Comparison of ENCODE assay signal across 30 cellular contexts in the genomic region with DNA sequence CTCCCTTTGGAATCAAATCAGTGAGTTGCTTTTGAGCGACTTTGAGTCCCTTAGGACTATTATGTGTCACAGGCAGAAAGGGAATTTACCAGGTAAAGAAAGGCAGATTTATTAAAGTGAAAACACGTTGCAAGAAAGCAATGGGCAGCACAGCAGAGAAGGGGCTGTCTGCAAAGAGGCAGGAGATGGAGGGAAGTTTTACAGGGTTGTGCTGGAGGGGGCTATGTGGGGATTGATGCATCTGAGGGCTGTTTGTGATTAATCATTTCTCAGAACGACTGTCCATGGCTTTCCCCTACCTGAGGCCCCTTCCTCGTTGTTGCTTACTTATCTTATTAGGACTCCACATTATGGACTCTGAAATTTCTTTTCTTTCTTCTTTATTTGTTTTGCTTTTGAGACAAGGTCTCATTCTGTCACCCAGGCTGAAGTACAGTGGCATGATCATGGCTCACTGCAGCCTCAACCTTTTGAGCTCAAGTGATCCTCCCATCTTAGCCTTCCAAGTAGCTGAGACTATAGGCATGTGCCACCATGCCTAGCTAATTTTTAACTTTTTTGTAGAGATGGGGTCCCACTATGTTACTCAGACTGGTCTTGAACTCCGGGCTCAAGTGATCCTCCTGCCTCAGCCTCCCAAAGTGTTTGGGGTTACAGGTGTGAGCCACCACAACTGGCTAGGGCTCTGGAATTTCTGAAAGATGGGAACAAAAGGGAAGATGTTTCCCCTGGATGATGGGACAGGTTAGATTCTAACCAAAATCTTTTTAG. TPM values are rescaled to one million over a fixed set of nuclear protein-coding genes. Genes with fewer than 3 reads are reported as not detected.
A peak's percentile ranks its signal among the peaks of the same experiment; 100 is the strongest.
DNase-seq lines count a peak whose midpoint lies in the region; ATAC-seq, FAIRE-seq and TF ChIP-seq lines count a peak whose summit lies in the region.
"Had no signal": no experiment of that assay in that cellular context is flagged by ENCODE, and none has a peak within 500 bp of the region (broad histone marks: within the 10 kb centered on the region; RNA-seq: fewer than 3 reads in every experiment).

No MANE protein-coding gene starts in this region.

- H3K18ac ChIP-seq in H9 (ENCODE audit: insufficient read length, low read depth, low read length): no peak overlapping the region

- H4K8ac ChIP-seq in H9 (replicated peaks; ENCODE audit: insufficient read length, low read depth, low read length): no peak overlapping the region

- no peak overlapping the region for H3K4me3 ChIP-seq in HepG2 (replicated peaks in 1 of 3; ENCODE audit: insufficient read depth in 1 of 3, low read depth in 2 of 3, low read length in 3 of 3)
- H3K4me3 ChIP-seq in right lobe of liver: no peak overlapping the region
- no peak overlapping the region for H3K4me3 ChIP-seq in small intestine (ENCODE audit: low read depth in 1 of 2, low read length in 2 of 2)
- no peak overlapping the region for H3K4me3 ChIP-seq in OCI-LY7 (ENCODE audit: low read depth, low read length, poor library complexity, severe bottlenecking)
- H3K4me3 ChIP-seq: GM23248, prostate gland had no signal

- peak overlapping the region in 1 of 3 experiments; percentile 21; a peak in 1 of 7 replicates for H3K27ac Mint-ChIP-seq in H9
- H3K27ac Mint-ChIP-seq: brain; T-helper 2 cell treated with Interferon-gamma antibody and Interleukin-4, amounts not matched to agents 5 μg/mL and 100 μg/mL, for 36 hours had no signal

- peaks cover 0 to 3% of the 10 kb centered on the region in 2 experiments; a peak in 2 of 5 replicates for H3K9me3 Mint-ChIP-seq in H9
- H3K9me3 Mint-ChIP-seq: brain; T-helper 2 cell treated with Interferon-gamma antibody and Interleukin-4, amounts not matched to agents 5 μg/mL and 100 μg/mL, for 36 hours had no signal

- no peak overlapping the region for H3K14ac ChIP-seq in H9 (ENCODE audit: insufficient read depth, low read length)

- TF ChIP-seq POLR2A in HepG2 (IDR thresholded peaks at IDR 0.05; ENCODE audit: insufficient read depth in 1 of 2, low read depth in 2 of 2, low read length in 2 of 2) (no peak), right lobe of liver (IDR thresholded peaks at IDR 0.05) (no peak)

- no peak overlapping the region for H4K5ac ChIP-seq in H9 (ENCODE audit: insufficient read length, low read depth, low read length)

- peak in 1 of 2 experiments; percentile 30; a peak in 1 of 4 replicates for TF ChIP-seq EP300 in HepG2 (IDR thresholded peaks at IDR 0.05; ENCODE audit: low read depth in 2 of 2, low read length in 2 of 2)
- TF ChIP-seq EP300 in HepG2 (CRISPR knock-in tag; IDR thresholded peaks at IDR 0.05; ENCODE audit: borderline replicate concordance): no peak

- H3K79me1 ChIP-seq in H9 (ENCODE audit: insufficient read depth, low read depth, low read length, poor library complexity, severe bottlenecking): peaks cover 4% of the 10 kb centered on the region

- H3K9me3 ChIP-seq in HepG2 (ENCODE audit: low read length) (no peaks in the 10 kb centered on the region), right lobe of liver (no peaks in the 10 kb centered on the region), small intestine (ENCODE audit: control insufficient read depth, low read depth) (no peaks in the 10 kb centered on the region), H9 (ENCODE audit: control insufficient read depth, low read depth, low read length) (no peaks in the 10 kb centered on the region), OCI-LY7 (ENCODE audit: low read length) (no peaks in the 10 kb centered on the region)
- H3K9me3 ChIP-seq: prostate gland had no signal

- peak; percentile 21 for FAIRE-seq in HepG2 (lab: Jason Lieb, UNC)
- no peak for FAIRE-seq in small intestine (lab: Jason Lieb, UNC)
- FAIRE-seq: keratinocyte, RCC 7860 had no signal

- peak; percentile 8 for DNase-seq in activated CD4-positive, alpha-beta T cell treated with anti-CD3 and anti-CD28 coated beads for 48 hours
- DNase-seq in activated CD4-positive, alpha-beta T cell treated with anti-CD3 and anti-CD28 coated beads for 1 hour: no peak
- no peak for DNase-seq in HepG2 (ENCODE audit: low spot score)
- no peak for DNase-seq in right lobe of liver
- DNase-seq in small intestine: peak; percentile 65
- DNase-seq in H9: no peak
- DNase-seq in cortex of kidney (lab: John Stamatoyannopoulos, UW): no peak
- DNase-seq in OCI-LY7 (ENCODE audit: low spot score): no peak
- DNase-seq: activated CD4-positive, alpha-beta T cell treated with anti-CD3 and anti-CD28 coated beads, Interleukin-2, amount 50 U/mL, for 1 hour; activated CD8-positive, alpha-beta memory T cell treated with anti-CD3 and anti-CD28 coated beads, Interleukin-2, amount 50 U/mL, for 4 hours; activated gamma-delta T cell; amniotic stem cell; dermis blood vessel endothelial cell; GM23248; left ventricle myocardium superior; NCI-H1048; NCI-H1694; NCI-H446; NCI-H774; nucleus accumbens; SHP77 treated with DMSO at 0.1 percent for 48 hours; stimulated activated CD4-positive, alpha-beta T cell treated with anti-CD3 and anti-CD28 coated beads, Interleukin-12 subunit alpha, Interleukin-12 subunit beta, amount 100 ng/mL, for 4 hours; stimulated activated CD4-positive, alpha-beta T cell treated with anti-CD3 and anti-CD28 coated beads, Interleukin-2, amount 100 ng/mL, for 48 hours had no signal

- H4K20me1 ChIP-seq in HepG2 (ENCODE audit: insufficient read depth, low read length) (no peaks in the 10 kb centered on the region), H9 (ENCODE audit: control insufficient read depth, insufficient read depth, insufficient read length) (no peaks in the 10 kb centered on the region), OCI-LY7 (ENCODE audit: insufficient read depth, low read length) (no peaks in the 10 kb centered on the region)

- H3K9me2 ChIP-seq in OCI-LY7 (ENCODE audit: insufficient read depth, low read length): no peaks in the 10 kb centered on the region

- H3K4me2 ChIP-seq in HepG2 (ENCODE audit: low read depth, low read length): peak overlapping the region; percentile 50
- no peak overlapping the region for H3K4me2 ChIP-seq in H9 (ENCODE audit: insufficient read depth, insufficient read length, low read length)
- H3K4me2 ChIP-seq in OCI-LY7 (ENCODE audit: low read length): no peak overlapping the region

- POLR2A ChIA-PET in HepG2 (lab: Yijun Ruan, JAX): interaction anchor here (2.8 kb wide), 1 partner anchor 13 kb away, joined by 9 read pairs; a partner anchor contains a TSS
- POLR2A ChIA-PET in OCI-LY7 (lab: Charles Lee): no interaction called here

- H3K56ac ChIP-seq in H9 (ENCODE audit: insufficient read length, low read depth, low read length): no peak overlapping the region

- H3K4me3 Mint-ChIP-seq in H9: no peak overlapping the region
- H3K4me3 Mint-ChIP-seq: T-helper 2 cell treated with Interferon-gamma antibody and Interleukin-4, amounts not matched to agents 5 μg/mL and 100 μg/mL, for 36 hours had no signal

- H3K23me2 ChIP-seq in H9 (ENCODE audit: insufficient read length, low read depth, low read length, poor library complexity, severe bottlenecking): peaks cover 4% of the 10 kb centered on the region

- no peak overlapping the region for H2AFZ ChIP-seq in HepG2 (ENCODE audit: low read length)
- no peak overlapping the region for H2AFZ ChIP-seq in H9 (ENCODE audit: low read length)
- no peak overlapping the region for H2AFZ ChIP-seq in OCI-LY7 (ENCODE audit: low read length)
- H2AFZ ChIP-seq: GM23248 had no signal

- peaks cover 8 to 9% of the 10 kb centered on the region in 2 experiments for H3K4me1 Mint-ChIP-seq in H9

- in situ Hi-C loops in HepG2 (cut with HindIII; ENCODE audit: extremely low pct_ligation_motif_present, low pct_unique_long_range_greater_than_20kb): no loop called here

- no peak overlapping the region for H2BK5ac ChIP-seq in H9 (ENCODE audit: insufficient read length, low read length)

- CTCF ChIA-PET in HepG2 (lab: Yijun Ruan, JAX; ENCODE audit: low intra/inter-chr PET ratio, low total read pairs) (no interaction called here), OCI-LY7 (lab: Charles Lee; ENCODE audit: unreplicated experiment) (interaction anchor here (0.5 kb wide), 1 partner anchor 13 kb away, joined by 3 read pairs; a partner anchor contains a TSS)

- H3K27me3 Mint-ChIP-seq in H9 (ENCODE audit: low read depth): no peaks in the 10 kb centered on the region
- H3K27me3 Mint-ChIP-seq: brain had no signal

- H2BK20ac ChIP-seq in H9 (ENCODE audit: low read depth, low read length, poor library complexity, severe bottlenecking): no peak overlapping the region

- ATAC-seq in HepG2 (no peak), right lobe of liver (no peak)
- ATAC-seq: esophagus mucosa, left ventricle myocardium superior, sciatic nerve had no signal

- no peak overlapping the region for H3T11ph ChIP-seq in H9 (ENCODE audit: low read length)

- no peak overlapping the region for H3K23ac ChIP-seq in H9 (ENCODE audit: insufficient read length, low read depth, low read length)

- no peak overlapping the region for H2BK15ac ChIP-seq in H9 (ENCODE audit: low read depth, low read length)

- no peak overlapping the region for H3K9ac ChIP-seq in HepG2 (ENCODE audit: insufficient read depth, low read depth, low read length)
- no peak overlapping the region for H3K9ac ChIP-seq in H9 (ENCODE audit: extremely low read depth, insufficient read length, low read length)
- H3K9ac ChIP-seq: GM23248 had no signal

- peaks cover 72% of the 10 kb centered on the region for H3K79me2 ChIP-seq in HepG2 (ENCODE audit: insufficient read depth, low read length)
- H3K79me2 ChIP-seq in H9 (ENCODE audit: insufficient read depth, low read length): peaks cover 16% of the 10 kb centered on the region; the same call in 1 of the 2 replicates
- H3K79me2 ChIP-seq in OCI-LY7 (ENCODE audit: insufficient read depth, low read depth, low read length): peaks cover 24% of the 10 kb centered on the region; the same call in 1 of the 2 replicates

- H4K91ac ChIP-seq in H9 (ENCODE audit: insufficient read length, low read depth, low read length): no peak overlapping the region

- H2BK12ac ChIP-seq in H9 (ENCODE audit: insufficient read length, low read depth, low read length): no peak overlapping the region

- H3K36me3 Mint-ChIP-seq in H9 (ENCODE audit: insufficient read depth in 1 of 3, low read depth in 3 of 3): peaks cover 0 to 2% (median 2%) of the 10 kb centered on the region in 3 experiments; a peak in 4 of 7 replicates
- H3K36me3 Mint-ChIP-seq: brain had no signal

- H3K4me1 ChIP-seq in HepG2 (ENCODE audit: insufficient read depth, low read length): peaks cover 83% of the 10 kb centered on the region
- peaks cover 0 to 20% (median 7%) of the 10 kb centered on the region in 4 donors for H3K4me1 ChIP-seq in right lobe of liver
- H3K4me1 ChIP-seq in small intestine (ENCODE audit: control insufficient read depth in 2 of 2, insufficient read depth in 1 of 2, low read depth in 1 of 2, low read length in 1 of 2): peaks cover 2 to 6% of the 10 kb centered on the region in 2 donors
- no peaks in the 10 kb centered on the region for H3K4me1 ChIP-seq in H9 (ENCODE audit: insufficient read depth, low read length)
- H3K4me1 ChIP-seq in OCI-LY7 (ENCODE audit: insufficient read depth, low read length, poor library complexity, severe bottlenecking): peaks cover 29% of the 10 kb centered on the region
- H3K4me1 ChIP-seq: prostate gland had no signal

- no peak overlapping the region for H2AK5ac ChIP-seq in H9 (ENCODE audit: insufficient read length, low read length)

- BruUV-seq in HepG2 (replicated peaks; lab: Mats Ljungman, UMichigan) (no TSS peak), OCI-LY7 (replicated peaks; lab: Mats Ljungman, UMichigan) (no TSS peak)

- 48% methylated on average over 5 of the region's 5 CpGs for WGBS in HepG2 (ENCODE audit: low lambda C conversion rate)
- WGBS in right lobe of liver (ENCODE audit: insufficient coverage, low coverage, low lambda C conversion rate, missing lambda C conversion rate): 75% methylated on average over 5 of the region's 5 CpGs
- 34 to 54% (median 44%) methylated on average over 5 of the region's 5 CpGs for WGBS in small intestine, 3 donors
- no CpG with 5 or more reads among the region's 5 CpGs for WGBS in H9 (ENCODE audit: extremely low coverage, insufficient read length, low lambda C conversion rate)

- H3K27ac ChIP-seq in HepG2 (ENCODE audit: extremely low read length, insufficient read depth, low read length) (peak overlapping the region; percentile 19), right lobe of liver (no peak overlapping the region), small intestine (ENCODE audit: low read depth in 1 of 2, low read length in 1 of 2) (no peak overlapping the region), H9 (ENCODE audit: insufficient read length, low read depth, low read length) (no peak overlapping the region), OCI-LY7 (ENCODE audit: low read depth, low read length, poor library complexity, severe bottlenecking) (no peak overlapping the region)
- H3K27ac ChIP-seq: GM23248, prostate gland had no signal

- no peak for TF ChIP-seq RAD21 in HepG2 (CRISPR knock-in tag; IDR thresholded peaks at IDR 0.05)

- intact Hi-C loops in HepG2 (cut with micrococcal nuclease; ENCODE audit: unreplicated experiment): no loop called here
- intact Hi-C loops in right lobe of liver (cut with DNase I): no loop called here
- intact Hi-C loops in OCI-LY7 (cut with micrococcal nuclease; ENCODE audit: unreplicated experiment): loop anchor here (10.0 kb wide), 1 partner anchor 433 kb away; a partner anchor contains a TSS

- TF ChIP-seq CTCF in HepG2 (CRISPR knock-in tag; IDR thresholded peaks at IDR 0.05) (no peak), right lobe of liver (IDR thresholded peaks at IDR 0.05) (no peak), H9 (conservative IDR thresholded peaks at IDR 0.05) (no peak), OCI-LY7 (conservative IDR thresholded peaks at IDR 0.05; ENCODE audit: low read length) (no peak)

- no peaks in the 10 kb centered on the region for H3K36me3 ChIP-seq in HepG2 (replicated peaks in 1 of 2; ENCODE audit: control insufficient read depth in 1 of 2, insufficient read depth in 2 of 2, low read length in 2 of 2)
- H3K36me3 ChIP-seq in right lobe of liver: no peaks in the 10 kb centered on the region
- no peaks in the 10 kb centered on the region for H3K36me3 ChIP-seq in small intestine (ENCODE audit: control insufficient read depth in 2 of 2, insufficient read depth in 2 of 2, low read length in 2 of 2)
- H3K36me3 ChIP-seq in OCI-LY7 (ENCODE audit: insufficient read depth, low read length): no peaks in the 10 kb centered on the region
- H3K36me3 ChIP-seq: prostate gland had no signal

- no peak overlapping the region for H3K4ac ChIP-seq in H9 (ENCODE audit: low read depth, low read length)

- no peaks in the 10 kb centered on the region; a peak in 1 of 5 replicates for H3K27me3 ChIP-seq in HepG2 (ENCODE audit: control insufficient read depth in 1 of 2, insufficient read depth in 2 of 2, low read length in 2 of 2)
- no peaks in the 10 kb centered on the region for H3K27me3 ChIP-seq in right lobe of liver
- no peaks in the 10 kb centered on the region for H3K27me3 ChIP-seq in small intestine (ENCODE audit: control insufficient read depth in 2 of 2, insufficient read depth in 2 of 2, low read length in 2 of 2)
- no peaks in the 10 kb centered on the region for H3K27me3 ChIP-seq in H9 (ENCODE audit: insufficient read depth, low read length)

- H2BK120ac ChIP-seq in H9 (ENCODE audit: low read depth, low read length, poor library complexity, severe bottlenecking): no peak overlapping the region

RNA-seq across cellular contexts. Expression of a gene that starts 5.5 kb away (rescaled TPM):
- total RNA-seq in HepG2 (2016; rRNA removed; fragmentation: Illumina TruSeq; extraction: Trizol): 28.2 and 31.9 TPM in 2 replicates
- 18.6 and 20.3 TPM in 2 replicates for total RNA-seq in HepG2 (2016; cell fraction: cytosol; rRNA removed; fragmentation: Illumina TruSeq; extraction: Trizol; ENCODE audit: low read depth)
- total RNA-seq in HepG2 (2016; cell fraction: insoluble cytoplasmic fraction; rRNA removed; fragmentation: Illumina TruSeq; extraction: Trizol): 25.4 and 28.2 TPM in 2 replicates
- total RNA-seq in HepG2 (2016; cell fraction: membrane; rRNA removed; fragmentation: Illumina TruSeq; extraction: Trizol): 17.7 and 18.1 TPM in 2 replicates
- total RNA-seq in HepG2 (2016; cell fraction: nucleus; rRNA removed; fragmentation: Illumina TruSeq; extraction: Trizol): 36.0 and 41.1 TPM in 2 replicates
- polyA plus RNA-seq in HepG2 (2011; rRNA removed): 11.4 and 13.6 TPM in 2 replicates
- polyA plus RNA-seq in HepG2 (2011; cell fraction: cytosol; rRNA removed): 7.5 and 8.1 TPM in 2 replicates
- 45.3 and 46.4 TPM in 2 replicates for polyA plus RNA-seq in HepG2 (2011; cell fraction: nucleus; rRNA removed)
- polyA plus RNA-seq in HepG2 (2012): 25.4 and 26.4 TPM in 2 replicates
- 3.6 and 3.7 TPM in 2 replicates for polyA plus RNA-seq in HepG2 (2016; cell fraction: cytosol; fragmentation: Illumina TruSeq; extraction: Trizol; ENCODE audit: low read depth)
- polyA plus RNA-seq in HepG2 (2016; cell fraction: insoluble cytoplasmic fraction; fragmentation: Illumina TruSeq; extraction: Trizol; ENCODE audit: low read depth): 23.4 and 32.9 TPM in 2 replicates
- 9.8 and 10.7 TPM in 2 replicates for polyA plus RNA-seq in HepG2 (2016; cell fraction: membrane; fragmentation: Illumina TruSeq; extraction: Trizol; ENCODE audit: low read depth)
- 61.5 and 63.2 TPM in 2 replicates for polyA plus RNA-seq in HepG2 (2016; cell fraction: nucleus; fragmentation: Illumina TruSeq; extraction: Trizol; ENCODE audit: insufficient read depth, low read depth)
- polyA minus RNA-seq in HepG2 (2011; rRNA and poly(A)+ RNA removed; ENCODE audit: low replicate concordance): 17.8 and 29.5 TPM in 2 replicates
- 12.8 and 16.9 TPM in 2 replicates for polyA minus RNA-seq in HepG2 (2011; cell fraction: cytosol; rRNA and poly(A)+ RNA removed)
- 37.2 and 39.9 TPM in 2 replicates for polyA minus RNA-seq in HepG2 (2011; cell fraction: nucleus; rRNA and poly(A)+ RNA removed)
- total RNA-seq in right lobe of liver: 10 to 100 TPM; 18.1 to 24.6 (median 22.4) TPM
- polyA plus RNA-seq in small intestine: 10 to 100 TPM; 32.4 to 35.5 (median 35.3) TPM
- total RNA-seq in H9 (2021): 37.7 and 40.2 TPM in 2 replicates
- 20.8 and 30.3 TPM in 2 replicates for total RNA-seq in OCI-LY7 (2014; rRNA removed; shearing (Covaris generic))
- total RNA-seq in OCI-LY7 (2022): 43.4 and 45.6 TPM in 2 replicates

RNA-seq across cellular contexts. Expression of a gene that starts 12.9 kb away (rescaled TPM):
- 47.1 and 83.5 TPM in 2 replicates for total RNA-seq in HepG2 (2016; rRNA removed; fragmentation: Illumina TruSeq; extraction: Trizol)
- 30.5 and 33.0 TPM in 2 replicates for total RNA-seq in HepG2 (2016; cell fraction: cytosol; rRNA removed; fragmentation: Illumina TruSeq; extraction: Trizol; ENCODE audit: low read depth)
- 48.8 and 85.3 TPM in 2 replicates for total RNA-seq in HepG2 (2016; cell fraction: insoluble cytoplasmic fraction; rRNA removed; fragmentation: Illumina TruSeq; extraction: Trizol)
- 54.4 and 54.7 TPM in 2 replicates for total RNA-seq in HepG2 (2016; cell fraction: membrane; rRNA removed; fragmentation: Illumina TruSeq; extraction: Trizol)
- 37.1 and 40.2 TPM in 2 replicates for total RNA-seq in HepG2 (2016; cell fraction: nucleus; rRNA removed; fragmentation: Illumina TruSeq; extraction: Trizol)
- 159 and 162 TPM in 2 replicates for polyA plus RNA-seq in HepG2 (2011; rRNA removed)
- polyA plus RNA-seq in HepG2 (2011; cell fraction: cytosol; rRNA removed): 187 and 245 TPM in 2 replicates
- polyA plus RNA-seq in HepG2 (2011; cell fraction: nucleus; rRNA removed): 97.8 and 101 TPM in 2 replicates
- 151 and 164 TPM in 2 replicates for polyA plus RNA-seq in HepG2 (2012)
- polyA plus RNA-seq in HepG2 (2016; cell fraction: cytosol; fragmentation: Illumina TruSeq; extraction: Trizol; ENCODE audit: low read depth): 53.6 and 57.2 TPM in 2 replicates
- 224 and 233 TPM in 2 replicates for polyA plus RNA-seq in HepG2 (2016; cell fraction: insoluble cytoplasmic fraction; fragmentation: Illumina TruSeq; extraction: Trizol; ENCODE audit: low read depth)
- 81.4 and 91.5 TPM in 2 replicates for polyA plus RNA-seq in HepG2 (2016; cell fraction: membrane; fragmentation: Illumina TruSeq; extraction: Trizol; ENCODE audit: low read depth)
- polyA plus RNA-seq in HepG2 (2016; cell fraction: nucleus; fragmentation: Illumina TruSeq; extraction: Trizol; ENCODE audit: insufficient read depth, low read depth): 100 and 106 TPM in 2 replicates
- polyA minus RNA-seq in HepG2 (2011; rRNA and poly(A)+ RNA removed; ENCODE audit: low replicate concordance): 115 and 322 TPM in 2 replicates
- 172 TPM in 2 replicates for polyA minus RNA-seq in HepG2 (2011; cell fraction: cytosol; rRNA and poly(A)+ RNA removed)
- 70.4 and 93.7 TPM in 2 replicates for polyA minus RNA-seq in HepG2 (2011; cell fraction: nucleus; rRNA and poly(A)+ RNA removed)
- 10 to 100 TPM; 15.5 to 19.5 (median 16.6) TPM for total RNA-seq in right lobe of liver
- polyA plus RNA-seq in small intestine: 10 to 100 TPM; 22.8 to 71.0 (median 28.6) TPM
- total RNA-seq in H9 (2021): 98.7 and 101 TPM in 2 replicates
- 29.3 and 36.9 TPM in 2 replicates for total RNA-seq in OCI-LY7 (2014; rRNA removed; shearing (Covaris generic))
- 62.2 and 68.7 TPM in 2 replicates for total RNA-seq in OCI-LY7 (2022)

RNA-seq across cellular contexts. Expression of a gene that starts 41.3 kb away (rescaled TPM):
- total RNA-seq in HepG2 (2016; rRNA removed; fragmentation: Illumina TruSeq; extraction: Trizol) (1,060 and 1,621 TPM in 2 replicates), right lobe of liver (10 to 100 TPM in 3 of 6 experiments, 1 to 10 TPM in 3; 1.5 to 26.6 (median 8.5) TPM), H9 (2021) (64.6 and 66.9 TPM in 2 replicates), OCI-LY7 (2022) (4.1 TPM in 2 replicates)
- total RNA-seq in HepG2 (2016; cell fraction: cytosol; rRNA removed; fragmentation: Illumina TruSeq; extraction: Trizol; ENCODE audit: low read depth): 149 and 161 TPM in 2 replicates
- total RNA-seq in HepG2 (2016; cell fraction: insoluble cytoplasmic fraction; rRNA removed; fragmentation: Illumina TruSeq; extraction: Trizol): 1,077 and 1,733 TPM in 2 replicates
- 191 and 197 TPM in 2 replicates for total RNA-seq in HepG2 (2016; cell fraction: membrane; rRNA removed; fragmentation: Illumina TruSeq; extraction: Trizol)
- total RNA-seq in HepG2 (2016; cell fraction: nucleus; rRNA removed; fragmentation: Illumina TruSeq; extraction: Trizol): 379 and 382 TPM in 2 replicates
- polyA plus RNA-seq in HepG2 (2011; rRNA removed) (304 and 464 TPM in 2 replicates), small intestine (100 to 1,000 TPM in 1 of 3 donors, 10 to 100 TPM in 2; 93.2 to 151 (median 99.5) TPM)
- 354 and 445 TPM in 2 replicates for polyA plus RNA-seq in HepG2 (2011; cell fraction: cytosol; rRNA removed)
- 76.3 and 83.7 TPM in 2 replicates for polyA plus RNA-seq in HepG2 (2011; cell fraction: nucleus; rRNA removed)
- polyA plus RNA-seq in HepG2 (2012): 328 and 393 TPM in 2 replicates
- 156 and 179 TPM in 2 replicates for polyA plus RNA-seq in HepG2 (2016; cell fraction: cytosol; fragmentation: Illumina TruSeq; extraction: Trizol; ENCODE audit: low read depth)
- polyA plus RNA-seq in HepG2 (2016; cell fraction: insoluble cytoplasmic fraction; fragmentation: Illumina TruSeq; extraction: Trizol; ENCODE audit: low read depth): 1,625 and 1,852 TPM in 2 replicates
- polyA plus RNA-seq in HepG2 (2016; cell fraction: membrane; fragmentation: Illumina TruSeq; extraction: Trizol; ENCODE audit: low read depth): 151 and 153 TPM in 2 replicates
- 546 and 575 TPM in 2 replicates for polyA plus RNA-seq in HepG2 (2016; cell fraction: nucleus; fragmentation: Illumina TruSeq; extraction: Trizol; ENCODE audit: insufficient read depth, low read depth)
- polyA minus RNA-seq in HepG2 (2011; rRNA and poly(A)+ RNA removed; ENCODE audit: low replicate concordance): 222 and 280 TPM in 2 replicates
- 119 and 160 TPM in 2 replicates for polyA minus RNA-seq in HepG2 (2011; cell fraction: cytosol; rRNA and poly(A)+ RNA removed)
- polyA minus RNA-seq in HepG2 (2011; cell fraction: nucleus; rRNA and poly(A)+ RNA removed): 42.0 and 49.5 TPM in 2 replicates
- 3.2 and 3.6 TPM in 2 replicates for total RNA-seq in OCI-LY7 (2014; rRNA removed; shearing (Covaris generic))

Comparison
In these comparisons a context has a peak if more than half of its experiments do, and no peak if none do; other contexts are left out.
1. DNase-seq: peak in activated CD4-positive, alpha-beta T cell treated with anti-CD3 and anti-CD28 coated beads for 48 hours (single experiment) and small intestine (single experiment); none in activated CD4-positive, alpha-beta T cell treated with anti-CD3 and anti-CD28 coated beads for 1 hour (single experiment), HepG2 (single experiment), right lobe of liver (0 of 3), H9 (single experiment), cortex of kidney (single experiment) and OCI-LY7 (single experiment).